ENCODE assay signal across 8 cellular contexts in genomic region chr6:27188885-27189418, GRCh38. TPM values are rescaled to one million over a fixed set of nuclear protein-coding genes. Genes with fewer than 3 reads are reported as not detected.
A peak's percentile ranks its signal among the peaks of the same experiment; 100 is the strongest.
DNase-seq lines count a peak whose midpoint lies in the region; ATAC-seq and TF ChIP-seq lines count a peak whose summit lies in the region.

No MANE protein-coding gene starts in this region.

- H3K36me3 Mint-ChIP-seq in T-helper 1 cell treated with Interleukin-12 subunit alpha and Interleukin-12 subunit beta and Interleukin-4 antibody, amounts not matched to agents 30 μg/mL and 1 μg/mL, for 36 hours (ENCODE audit: low read depth): no peaks in the 10 kb centered on the region

- no peaks in the 10 kb centered on the region for H3K36me3 ChIP-seq in ACC112 (ENCODE audit: insufficient read depth, low read length)

- H3K4me1 Mint-ChIP-seq in T-helper 1 cell treated with Interleukin-12 subunit alpha and Interleukin-12 subunit beta and Interleukin-4 antibody, amounts not matched to agents 30 μg/mL and 1 μg/mL, for 36 hours (ENCODE audit: low read depth): peaks cover 11% of the 10 kb centered on the region

- H3K27me3 Mint-ChIP-seq in T-helper 1 cell treated with Interleukin-12 subunit alpha and Interleukin-12 subunit beta and Interleukin-4 antibody, amounts not matched to agents 30 μg/mL and 1 μg/mL, for 36 hours (ENCODE audit: low read depth): no peaks in the 10 kb centered on the region

- H3K9me3 Mint-ChIP-seq in T-helper 1 cell treated with Interleukin-12 subunit alpha and Interleukin-12 subunit beta and Interleukin-4 antibody, amounts not matched to agents 30 μg/mL and 1 μg/mL, for 36 hours: no peaks in the 10 kb centered on the region

- peak overlapping the region; percentile 58 for H3K27ac Mint-ChIP-seq in T-helper 1 cell treated with Interleukin-12 subunit alpha and Interleukin-12 subunit beta and Interleukin-4 antibody, amounts not matched to agents 30 μg/mL and 1 μg/mL, for 36 hours

- in situ Hi-C loops in GM13977 (cut with MboI; ENCODE audit: low pct_unique_long_range_greater_than_20kb, low sequenced_read_pairs, unreplicated experiment): no loop called here

- peak overlapping the region; percentile 88 for H3K4me3 Mint-ChIP-seq in T-helper 1 cell treated with Interleukin-12 subunit alpha and Interleukin-12 subunit beta and Interleukin-4 antibody, amounts not matched to agents 30 μg/mL and 1 μg/mL, for 36 hours

- peak overlapping the region; percentile 67 for H3K27ac ChIP-seq in ACC112 (ENCODE audit: low read depth, low read length)

- ATAC-seq in HG02938 (IDR thresholded peaks at IDR 0.05; ENCODE audit: unreplicated experiment): peak; percentile 66

- H3K4me1 ChIP-seq in ACC112 (ENCODE audit: control insufficient read depth, insufficient read depth, low read length, unreplicated experiment): no peaks in the 10 kb centered on the region

- no peaks in the 10 kb centered on the region for H3K27me3 ChIP-seq in ACC112 (ENCODE audit: insufficient read depth, low read length)

- H3K4me3 ChIP-seq in ACC112 (ENCODE audit: low read depth, low read length): peak overlapping the region; percentile 94

- peak; percentile 62 for TF ChIP-seq CTCF in GM13977 (IDR thresholded peaks at IDR 0.05; ENCODE audit: extremely low read depth, insufficient read depth, missing control alignments)

- peak overlapping the region; percentile 77 for H2AFZ ChIP-seq in ACC112 (ENCODE audit: low read length, unreplicated experiment)

- peak; percentile 65 for DNase-seq in GM13977 (ENCODE audit: low spot score)
- DNase-seq in NCI-H1694 treated with DMSO at 0.1 percent for 48 hours (lab: John Stamatoyannopoulos, UW): peak; percentile 44
- peak; percentile 78 for DNase-seq in cerebellum (ENCODE audit: low spot score)
- peak; percentile 70 for DNase-seq in islet precursor cell
- peak; percentile 24 to 49 for DNase-seq in stimulated activated CD4-positive, alpha-beta T cell treated with anti-CD3 and anti-CD28 coated beads, Interleukin-1b, Interleukin-23, amount 100 ng/mL, for 4 hours (ENCODE audit: low read depth in 2 of 2)

- H3K79me2 ChIP-seq in ACC112 (ENCODE audit: control insufficient read depth, insufficient read depth, low read length, unreplicated experiment): no peaks in the 10 kb centered on the region

RNA-seq across cellular contexts. Expression of gene PRSS16, which starts 58.5 kb away (rescaled TPM):
- total RNA-seq in cerebellum: not detected

Comparison
In these comparisons a context has a peak if more than half of its experiments do, and no peak if none do; other contexts are left out.
1. Peak in every context shown above with its lines: DNase-seq, ATAC-seq, H3K4me3 ChIP-seq and H3K27ac ChIP-seq.